ENCODE assay signal across 8 cellular contexts in the genomic region with DNA sequence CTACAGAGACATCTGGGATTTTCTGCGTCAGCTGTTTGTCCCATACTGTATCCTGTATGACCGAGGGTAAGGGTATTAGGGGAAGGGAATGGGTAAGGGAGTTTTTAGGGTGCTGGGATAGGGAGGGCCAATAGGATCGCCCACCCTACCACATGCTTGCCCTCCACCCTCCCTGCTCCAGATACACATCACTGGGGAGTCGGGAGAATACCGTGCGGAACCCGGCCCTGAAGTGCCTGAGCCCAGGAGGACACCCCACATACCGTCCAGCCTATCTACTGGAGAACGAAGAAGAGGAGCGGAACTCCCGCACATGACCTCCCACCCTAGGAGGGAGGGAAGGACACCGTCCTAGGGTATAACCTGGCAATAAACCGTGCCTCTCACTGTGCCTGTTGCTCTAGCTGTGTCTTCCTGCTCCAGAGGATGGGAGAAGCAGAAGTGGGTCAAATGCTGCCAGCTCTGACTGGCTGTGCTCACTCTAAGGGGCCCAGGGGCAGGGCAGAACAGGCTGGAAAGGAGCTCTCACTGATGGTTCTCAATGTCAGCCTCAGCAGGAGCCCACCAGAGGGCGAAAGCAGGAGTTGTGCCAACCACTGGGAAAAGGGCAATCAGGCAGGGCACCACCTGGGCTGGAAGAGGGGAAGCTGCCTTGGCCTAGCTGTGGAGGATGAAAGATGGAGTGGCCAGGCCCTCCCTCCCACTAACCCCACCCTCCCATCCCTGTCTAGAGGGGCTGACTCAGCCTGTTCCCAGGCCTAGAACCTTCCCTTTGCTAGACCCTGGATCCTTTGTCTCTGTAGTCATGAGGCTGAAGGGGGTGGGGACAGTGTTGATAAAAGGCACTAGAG. TPM values are rescaled to one million over a fixed set of nuclear protein-coding genes. Genes with fewer than 3 reads are reported as not detected.
DNase-seq lines count a peak whose midpoint lies in the region; ATAC-seq and TF ChIP-seq lines count a peak whose summit lies in the region.
"Had no signal": no experiment of that assay in that cellular context is flagged by ENCODE, and none has a peak within 500 bp of the region (broad histone marks: within the 10 kb centered on the region; RNA-seq: fewer than 3 reads in every experiment).

No MANE protein-coding gene starts in this region.

- no peak overlapping the region for H3K4me3 ChIP-seq in foreskin fibroblast (ENCODE audit: low read depth in 1 of 2, low read length in 2 of 2)
- H3K4me3 ChIP-seq: colonic mucosa had no signal

- peak; percentile 13 for TF ChIP-seq CTCF in foreskin fibroblast (IDR thresholded peaks at IDR 0.05; ENCODE audit: low read depth, low read length)

- peak; percentile 52 for DNase-seq in EH (ENCODE audit: low read depth)
- peak; percentile 44 for DNase-seq in NCI-H510A (lab: John Stamatoyannopoulos, UW)
- DNase-seq in foreskin fibroblast = peak in 1 of 2 donors; percentile 69
- no peak for DNase-seq in mucosa of gallbladder (ENCODE audit: low spot score)
- DNase-seq: colonic mucosa, NCI-H774 had no signal

- ATAC-seq in HG03139 (IDR thresholded peaks at IDR 0.05; ENCODE audit: unreplicated experiment) = no peak
- no peak for ATAC-seq in GM19035 (IDR thresholded peaks at IDR 0.05; ENCODE audit: unreplicated experiment)

RNA-seq across cellular contexts. Expression of a gene that starts 0.4 kb away (rescaled TPM):
- not detected for total RNA-seq in mucosa of gallbladder
- total RNA-seq: colonic mucosa had no signal

RNA-seq across cellular contexts. Expression of a gene that starts 9.7 kb away (rescaled TPM):
- total RNA-seq in mucosa of gallbladder = 122 TPM

RNA-seq across cellular contexts. Expression of a gene that starts 9.8 kb away (rescaled TPM):
- total RNA-seq in mucosa of gallbladder = 37.9 TPM

RNA-seq across cellular contexts. Expression of a gene that starts 18.5 kb away (rescaled TPM):
- 27.1 TPM for total RNA-seq in mucosa of gallbladder

RNA-seq across cellular contexts. Expression of a gene that starts 22.4 kb away (rescaled TPM):
- total RNA-seq in mucosa of gallbladder = 123 TPM
